In genomic region chr4:30901781-30902479, GRCh38 we compare ENCODE assay signal across 14 cellular contexts.
DNase-seq lines count a peak whose midpoint lies in the region; ATAC-seq and TF ChIP-seq lines count a peak whose summit lies in the region.
"Had no signal": no experiment of that assay in that cellular context is flagged by ENCODE, and none has a peak within 500 bp of the region (broad histone marks: within the 10 kb centered on the region; RNA-seq: fewer than 3 reads in every experiment).

No MANE protein-coding gene starts in this region.

- no peaks in the 10 kb centered on the region for H3K27me3 ChIP-seq in HCT116 (ENCODE audit: insufficient read depth, low read length)
- no peaks in the 10 kb centered on the region for H3K27me3 ChIP-seq in endocrine pancreas (ENCODE audit: control insufficient read depth, insufficient read depth, low read length)
- H3K27me3 ChIP-seq in colonic mucosa: no peaks in the 10 kb centered on the region
- H3K27me3 ChIP-seq: BE2C had no signal

- H3K4me3 ChIP-seq in HCT116 (replicated peaks in 1 of 2; ENCODE audit: low read depth in 1 of 2, low read length in 2 of 2) (peak overlapping the region in 1 of 2 experiments; percentile 48; a peak in 2 of 4 replicates), endocrine pancreas (ENCODE audit: control insufficient read depth, insufficient read depth, low read length) (peak overlapping the region; percentile 73), mucosa of descending colon (no peak overlapping the region), colonic mucosa (no peak overlapping the region)

- H3K36me3 ChIP-seq in HCT116 (ENCODE audit: control insufficient read depth in 1 of 2, insufficient read depth in 2 of 2, low read length in 2 of 2) (peaks cover 0 to 22% of the 10 kb centered on the region in 2 experiments; a peak in 2 of 4 replicates), endocrine pancreas (ENCODE audit: control insufficient read depth, insufficient read depth, low read length) (no peaks in the 10 kb centered on the region), mucosa of descending colon (ENCODE audit: low read depth) (no peaks in the 10 kb centered on the region), colonic mucosa (no peaks in the 10 kb centered on the region)
- H3K36me3 ChIP-seq: BE2C had no signal

- peak overlapping the region; percentile 64 for H3K9ac ChIP-seq in HCT116 (ENCODE audit: low read length)
- no peak overlapping the region for H3K9ac ChIP-seq in endocrine pancreas (ENCODE audit: control insufficient read depth, insufficient read depth, low read length)
- H3K9ac ChIP-seq in colonic mucosa (ENCODE audit: low read depth in 2 of 2, low read length in 2 of 2): no peak overlapping the region

- peak overlapping the region; percentile 78 for H3K27ac Mint-ChIP-seq in type B pancreatic cell
- H3K27ac Mint-ChIP-seq: CD8-positive, alpha-beta memory T cell had no signal

- no peak overlapping the region for H2AFZ ChIP-seq in HCT116 (ENCODE audit: low read depth, low read length, poor library complexity, severe bottlenecking)

- BruUV-seq in HCT116 (replicated peaks; lab: Mats Ljungman, UMichigan): TSS peak; percentile 86

- intact Hi-C loops in HCT116 (cut with micrococcal nuclease): no loop called here
- intact Hi-C loops in mucosa of descending colon (cut with DNase I, micrococcal nuclease): no loop called here
- intact Hi-C loops in colonic mucosa (cut with DNase I): no loop called here

- no peak for TF ChIP-seq POLR2A in HCT116 (IDR thresholded peaks at IDR 0.05; ENCODE audit: borderline replicate concordance, extremely low read depth, insufficient read depth, insufficient read length)

- peaks cover 14% of the 10 kb centered on the region for H3K4me1 Mint-ChIP-seq in type B pancreatic cell (ENCODE audit: unreplicated experiment)
- H3K4me1 Mint-ChIP-seq: CD8-positive, alpha-beta memory T cell had no signal

- H3K9me3 Mint-ChIP-seq in type B pancreatic cell: peaks cover 12% of the 10 kb centered on the region

- POLR2A ChIA-PET in HCT116 (lab: Charles Lee): interaction anchor here (0.9 to 1.0 kb wide), 3 partner anchors 15 to 137 kb away, joined by 3 to 4 read pairs (median 3); no protein-coding TSS in a partner anchor

- H3K79me2 ChIP-seq in HCT116 (ENCODE audit: insufficient read depth, low read length): peaks cover 98% of the 10 kb centered on the region

- H3K27me3 Mint-ChIP-seq in type B pancreatic cell: no peaks in the 10 kb centered on the region
- H3K27me3 Mint-ChIP-seq: CD8-positive, alpha-beta memory T cell had no signal

- TF ChIP-seq RAD21 in HCT116 (IDR thresholded peaks at IDR 0.05; ENCODE audit: low read depth): no peak

- H4K20me1 ChIP-seq in HCT116 (ENCODE audit: insufficient read depth): no peaks in the 10 kb centered on the region

- H3K4me3 Mint-ChIP-seq in type B pancreatic cell: peak overlapping the region; percentile 52
- H3K4me3 Mint-ChIP-seq: CD8-positive, alpha-beta memory T cell had no signal

- peaks cover 6% of the 10 kb centered on the region for H3K36me3 Mint-ChIP-seq in type B pancreatic cell
- H3K36me3 Mint-ChIP-seq: CD8-positive, alpha-beta memory T cell had no signal

- H3K27ac ChIP-seq in HCT116 (ENCODE audit: low read depth, low read length): peak overlapping the region; percentile 92
- H3K27ac ChIP-seq in colonic mucosa: no peak overlapping the region

- H3K9me3 ChIP-seq in HCT116 (ENCODE audit: control insufficient read depth in 1 of 2, insufficient read depth in 1 of 2, low read depth in 1 of 2, low read length in 2 of 2): no peaks in the 10 kb centered on the region
- no peaks in the 10 kb centered on the region for H3K9me3 ChIP-seq in endocrine pancreas (ENCODE audit: control insufficient read depth, low read length)
- no peaks in the 10 kb centered on the region for H3K9me3 ChIP-seq in mucosa of descending colon
- no peaks in the 10 kb centered on the region for H3K9me3 ChIP-seq in colonic mucosa
- H3K9me3 ChIP-seq: BE2C had no signal

- no peaks in the 10 kb centered on the region for H3K9me2 ChIP-seq in HCT116 (ENCODE audit: insufficient read depth)

- H3K4me1 ChIP-seq in HCT116 (ENCODE audit: control insufficient read depth in 1 of 2, insufficient read depth in 2 of 2, low read length in 2 of 2) (peaks cover 64 to 82% of the 10 kb centered on the region in 2 experiments), endocrine pancreas (ENCODE audit: control insufficient read depth, insufficient read depth, low read length) (no peaks in the 10 kb centered on the region), mucosa of descending colon (ENCODE audit: low read depth) (peaks cover 31% of the 10 kb centered on the region), colonic mucosa (peaks cover 7% of the 10 kb centered on the region)

- RAD21 ChIA-PET in HCT116 (lab: Charles Lee; ENCODE audit: low non-redundant PET in 1 of 2, low total read pairs in 2 of 2, uncharacterized antibody in 2 of 2, unreplicated experiment in 2 of 2): no interaction called here

- H3K4me2 ChIP-seq in HCT116 (ENCODE audit: low read length): peak overlapping the region; percentile 76

- TF ChIP-seq CTCF in HCT116 (IDR thresholded peaks at IDR 0.05 in 2 of 3, conservative IDR thresholded peaks at IDR 0.05 in 1 of 3; ENCODE audit: borderline replicate concordance in 1 of 3, insufficient read depth in 1 of 3, low read depth in 2 of 3, low read length in 2 of 3) (no peak), mucosa of descending colon (IDR thresholded peaks at IDR 0.05) (no peak), type B pancreatic cell (conservative IDR thresholded peaks at IDR 0.05) (no peak), colonic mucosa (IDR thresholded peaks at IDR 0.05) (no peak)

- ATAC-seq in HCT116 (peak; percentile 83), mucosa of descending colon (peak; percentile 75)

- CTCF ChIA-PET in HCT116 (lab: Charles Lee): interaction anchor here (1.4 kb wide), 1 partner anchor 144 kb away, joined by 4 read pairs; no protein-coding TSS in a partner anchor

- DNase-seq in HCT116 (ENCODE audit: low read depth, low spot score): peak; percentile 71
- DNase-seq in mucosa of descending colon: no peak
- no peak for DNase-seq in type B pancreatic cell (ENCODE audit: extremely low spot score, unreplicated experiment)
- no peak for DNase-seq in colonic mucosa
- DNase-seq in activated CD4-positive, CD25-positive, alpha-beta regulatory T cell treated with anti-CD3 and anti-CD28 coated beads, Interleukin-2, amount 50 U/mL, for 72 hours: no peak
- no peak for DNase-seq in SW 1271 (lab: John Stamatoyannopoulos, UW)
- DNase-seq: BE2C; CD8-positive, alpha-beta memory T cell; DMS153; NCI-H1417; NCI-H2029; NCI-H510A; SIG-M5 had no signal

TF ChIP-seq in HCT116, 20 proteins besides CTCF, POLR2A, EP300 and RAD21 (continues in another document):
- TF ChIP-seq SRF (IDR thresholded peaks at IDR 0.05; ENCODE audit: low read depth) (no peak; the same call in 1 of the 2 replicates), SP1 (IDR thresholded peaks at IDR 0.05; ENCODE audit: low read depth) (peak; percentile 51), TCF7L2 (IDR thresholded peaks at IDR 0.05; ENCODE audit: borderline replicate concordance, extremely low read depth, insufficient read depth, insufficient read length) (no peak), MAX (IDR thresholded peaks at IDR 0.05) (peak; percentile 36; the same call in 1 of the 2 replicates), ZNF274 (IDR thresholded peaks at IDR 0.05; ENCODE audit: low read depth, low read length) (no peak), ATF3 (IDR thresholded peaks at IDR 0.05) (no peak), REST (IDR thresholded peaks at IDR 0.05; ENCODE audit: low read depth) (no peak), CEBPB (IDR thresholded peaks at IDR 0.05; ENCODE audit: low read depth) (no peak; the same call in 1 of the 2 replicates), ZFX (IDR thresholded peaks at IDR 0.05) (no peak), YY1 (IDR thresholded peaks at IDR 0.05; ENCODE audit: extremely low read depth, insufficient replicate concordance, low read depth, low read length) (no peak), SIN3A (IDR thresholded peaks at IDR 0.05; ENCODE audit: low read depth) (no peak), EZH2phosphoT487 (IDR thresholded peaks at IDR 0.05; ENCODE audit: borderline replicate concordance) (no peak), JUND (IDR thresholded peaks at IDR 0.05) (peak; percentile 33; the same call in 1 of the 2 replicates), FOSL1 (IDR thresholded peaks at IDR 0.05; ENCODE audit: low read depth) (no peak), EGR1 (IDR thresholded peaks at IDR 0.05; ENCODE audit: low read depth) (no peak)
